In genomic region chr16:69839240-69839688, GRCh38 we compare ENCODE assay signal across 16 cellular contexts.
DNase-seq lines count a peak whose midpoint lies in the region; ATAC-seq and TF ChIP-seq lines count a peak whose summit lies in the region.
"Had no signal": no experiment of that assay in that cellular context is flagged by ENCODE, and none has a peak within 500 bp of the region (broad histone marks: within the 10 kb centered on the region; RNA-seq: fewer than 3 reads in every experiment).

No MANE protein-coding gene starts in this region.

- H3K4me3 ChIP-seq in left ventricle myocardium inferior (no peak overlapping the region), upper lobe of right lung (no peak overlapping the region)
- H3K4me3 ChIP-seq: A549, skin epidermis had no signal

- H3K9me3 ChIP-seq in left ventricle myocardium inferior (replicated peaks) (no peaks in the 10 kb centered on the region), upper lobe of right lung (no peaks in the 10 kb centered on the region)
- H3K9me3 ChIP-seq: A549 had no signal

- intact Hi-C loops in left ventricle myocardium inferior (cut with micrococcal nuclease): no loop called here
- intact Hi-C loops in upper lobe of right lung (cut with DNase I): no loop called here

- H3K27me3 Mint-ChIP-seq in activated CD4-positive, alpha-beta T cell treated with anti-CD3 and anti-CD28 coated beads, Interleukin-2, amount 10 ng/mL, durations not matched to agents 7 days and 5 days: no peaks in the 10 kb centered on the region
- no peaks in the 10 kb centered on the region for H3K27me3 Mint-ChIP-seq in activated T-helper 17 cell treated with anti-CD3 and anti-CD28 coated beads, Interleukin-2, amount 50 U/mL, for 72 hours
- H3K27me3 Mint-ChIP-seq: activated CD4-positive, alpha-beta memory T cell treated with anti-CD3 and anti-CD28 coated beads for 36 hours; naive thymus-derived CD8-positive, alpha-beta T cell had no signal

- POLR2A ChIA-PET in activated CD4-positive, alpha-beta T cell treated with anti-CD3 and anti-CD28 coated beads, Interleukin-2, amount 10 ng/mL, durations not matched to agents 7 days and 5 days (lab: Charles Lee): no interaction called here

- no peaks in the 10 kb centered on the region for H3K9me3 Mint-ChIP-seq in activated CD4-positive, alpha-beta T cell treated with anti-CD3 and anti-CD28 coated beads, Interleukin-2, amount 10 ng/mL, durations not matched to agents 7 days and 5 days
- H3K9me3 Mint-ChIP-seq in activated T-helper 17 cell treated with anti-CD3 and anti-CD28 coated beads, Interleukin-2, amount 50 U/mL, for 72 hours: no peaks in the 10 kb centered on the region
- H3K9me3 Mint-ChIP-seq: activated CD4-positive, alpha-beta memory T cell treated with anti-CD3 and anti-CD28 coated beads for 36 hours; naive thymus-derived CD8-positive, alpha-beta T cell had no signal

- CTCF ChIA-PET in activated CD4-positive, alpha-beta T cell treated with anti-CD3 and anti-CD28 coated beads, Interleukin-2, amount 10 ng/mL, durations not matched to agents 7 days and 5 days (lab: Charles Lee): no interaction called here

- peaks cover 8% of the 10 kb centered on the region for H3K36me3 Mint-ChIP-seq in activated CD4-positive, alpha-beta T cell treated with anti-CD3 and anti-CD28 coated beads, Interleukin-2, amount 10 ng/mL, durations not matched to agents 7 days and 5 days (ENCODE audit: low read depth)
- H3K36me3 Mint-ChIP-seq in activated T-helper 17 cell treated with anti-CD3 and anti-CD28 coated beads, Interleukin-2, amount 50 U/mL, for 72 hours (ENCODE audit: low read depth): peaks cover 70% of the 10 kb centered on the region

- peak overlapping the region; percentile 19 for H3K27ac Mint-ChIP-seq in activated CD4-positive, alpha-beta T cell treated with anti-CD3 and anti-CD28 coated beads, Interleukin-2, amount 10 ng/mL, durations not matched to agents 7 days and 5 days
- H3K27ac Mint-ChIP-seq in activated T-helper 17 cell treated with anti-CD3 and anti-CD28 coated beads, Interleukin-2, amount 50 U/mL, for 72 hours: no peak overlapping the region
- H3K27ac Mint-ChIP-seq: activated CD4-positive, alpha-beta memory T cell treated with anti-CD3 and anti-CD28 coated beads for 36 hours had no signal

- H3K36me3 ChIP-seq in left ventricle myocardium inferior (peaks cover 10% of the 10 kb centered on the region), upper lobe of right lung (peaks cover 27% of the 10 kb centered on the region)

- peaks cover under 1% of the 10 kb centered on the region for H3K4me1 Mint-ChIP-seq in activated CD4-positive, alpha-beta T cell treated with anti-CD3 and anti-CD28 coated beads, Interleukin-2, amount 10 ng/mL, durations not matched to agents 7 days and 5 days
- H3K4me1 Mint-ChIP-seq in activated T-helper 17 cell treated with anti-CD3 and anti-CD28 coated beads, Interleukin-2, amount 50 U/mL, for 72 hours: peaks cover under 1% of the 10 kb centered on the region

- DNase-seq in activated CD4-positive, alpha-beta T cell treated with anti-CD3 and anti-CD28 coated beads, Interleukin-2, amount 10 ng/mL, durations not matched to agents 7 days and 5 days: no peak
- no peak for DNase-seq in activated CD4-positive, alpha-beta T cell treated with anti-CD3 and anti-CD28 coated beads, Interleukin-2, amount 50 U/mL, for 4 hours
- DNase-seq in left ventricle myocardium inferior: no peak
- peak in 32 of 56 donors; percentile 5 to 66 (median 22) for DNase-seq in nucleus accumbens (lab: John Stamatoyannopoulos, UW)
- no peak for DNase-seq in upper lobe of right lung
- DNase-seq in glomerular visceral epithelial cell (ENCODE audit: extremely low spot score): no peak
- DNase-seq: activated CD4-positive, alpha-beta memory T cell treated with anti-CD3 and anti-CD28 coated beads for 36 hours; activated gamma-delta T cell; HCEC 1CT; naive thymus-derived CD8-positive, alpha-beta T cell; NCI-H510A had no signal

- peak overlapping the region; percentile 85 for H3K27ac ChIP-seq in left ventricle myocardium inferior (replicated peaks)
- H3K27ac ChIP-seq in upper lobe of right lung: peak overlapping the region; percentile 47
- H3K27ac ChIP-seq: A549 had no signal

- H3K27me3 ChIP-seq in left ventricle myocardium inferior (ENCODE audit: low read depth) (no peaks in the 10 kb centered on the region), upper lobe of right lung (no peaks in the 10 kb centered on the region)

- ATAC-seq in upper lobe of right lung (peak; percentile 73), GM18870 (IDR thresholded peaks at IDR 0.05; ENCODE audit: unreplicated experiment) (no peak)
- ATAC-seq in activated T-helper 17 cell treated with anti-CD3 and anti-CD28 coated beads, Interleukin-2, amount 50 U/mL, for 72 hours (replicated peaks): no peak
- ATAC-seq: naive thymus-derived CD8-positive, alpha-beta T cell; Panc1 had no signal

- TF ChIP-seq CTCF in left ventricle myocardium inferior (IDR thresholded peaks at IDR 0.05; ENCODE audit: borderline replicate concordance): no peak
- TF ChIP-seq CTCF in upper lobe of right lung (IDR thresholded peaks at IDR 0.05): no peak

- no peak overlapping the region for H3K4me3 Mint-ChIP-seq in activated CD4-positive, alpha-beta T cell treated with anti-CD3 and anti-CD28 coated beads, Interleukin-2, amount 10 ng/mL, durations not matched to agents 7 days and 5 days
- no peak overlapping the region for H3K4me3 Mint-ChIP-seq in activated T-helper 17 cell treated with anti-CD3 and anti-CD28 coated beads, Interleukin-2, amount 50 U/mL, for 72 hours
- H3K4me3 Mint-ChIP-seq: activated CD4-positive, alpha-beta memory T cell treated with anti-CD3 and anti-CD28 coated beads for 36 hours; naive thymus-derived CD8-positive, alpha-beta T cell had no signal

- H3K4me1 ChIP-seq in left ventricle myocardium inferior: peaks cover 68% of the 10 kb centered on the region
- H3K4me1 ChIP-seq in upper lobe of right lung: peaks cover 21% of the 10 kb centered on the region
- H3K4me1 ChIP-seq: A549 had no signal

Comparison
In these comparisons a context has a peak if more than half of its experiments do, and no peak if none do; other contexts are left out.
1. DNase-seq: peak in nucleus accumbens (32 of 56); none in activated CD4-positive, alpha-beta T cell treated with anti-CD3 and anti-CD28 coated beads, Interleukin-2, amount 10 ng/mL, durations not matched to agents 7 days and 5 days (single experiment), activated CD4-positive, alpha-beta T cell treated with anti-CD3 and anti-CD28 coated beads, Interleukin-2, amount 50 U/mL, for 4 hours (0 of 2), left ventricle myocardium inferior (single experiment), upper lobe of right lung (single experiment) and glomerular visceral epithelial cell (single experiment).